ENCODE assay signal across 1 cellular context in the genomic region with DNA sequence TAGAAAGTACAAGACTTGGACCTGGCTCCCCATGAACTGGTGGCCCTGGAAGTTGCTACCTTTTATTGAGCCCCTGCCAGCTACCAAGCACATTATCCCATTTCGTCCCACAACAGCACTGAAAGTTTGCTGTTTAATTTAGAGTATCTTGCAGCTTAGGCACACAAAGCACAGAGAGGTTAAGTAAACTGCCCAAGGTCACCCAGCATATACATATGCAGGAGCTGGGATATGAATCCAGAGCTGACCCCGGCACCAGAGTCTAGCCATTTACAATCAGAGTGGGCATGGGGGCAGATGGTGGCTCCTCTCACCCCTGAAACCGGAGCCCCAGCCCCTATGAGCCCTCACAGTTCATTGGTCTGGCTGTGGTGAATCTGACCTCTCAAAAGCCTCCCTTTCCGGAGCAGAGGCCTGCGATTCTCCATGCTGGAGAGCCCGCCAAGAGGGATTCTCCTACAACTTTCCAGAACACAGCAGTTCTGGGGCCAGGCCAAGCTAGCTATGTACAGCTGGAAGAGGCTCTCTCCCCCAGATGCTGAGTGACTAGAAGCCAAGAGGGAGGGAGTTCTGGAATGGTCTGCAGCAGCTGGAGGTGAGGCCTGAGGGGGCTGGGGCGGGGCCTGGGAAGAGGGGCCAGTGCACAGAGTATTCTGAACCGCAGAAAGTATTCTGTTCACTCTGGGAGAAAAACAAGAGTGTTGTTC.
TF ChIP-seq lines count a peak whose summit lies in the region.

No MANE protein-coding gene starts in this region.

TF ChIP-seq in K562, 482 proteins besides CTCF, POLR2A, EP300 and RAD21 (continued from another document):
- TF ChIP-seq CGGBP1 (CRISPR knock-in tag; IDR thresholded peaks at IDR 0.05) (no peak), POLR3A (IDR thresholded peaks at IDR 0.05; ENCODE audit: borderline replicate concordance, extremely low read depth, insufficient read depth, insufficient read length) (no peak), ESRRA (IDR thresholded peaks at IDR 0.05; ENCODE audit: borderline replicate concordance, low read depth) (no peak), ZFX (CRISPR knock-in tag; IDR thresholded peaks at IDR 0.05) (no peak), SRF (CRISPR knock-in tag; IDR thresholded peaks at IDR 0.05) (no peak), RBM39 (optimal IDR thresholded peaks at IDR 0.05; ENCODE audit: low read depth, low read length) (no peak), CHD4 (IDR thresholded peaks at IDR 0.05; ENCODE audit: insufficient read depth, insufficient replicate concordance, low read depth, low read length, poor library complexity, severe bottlenecking) (no peak), BRD9 (IDR thresholded peaks at IDR 0.05; ENCODE audit: low read depth, partially characterized antibody) (no peak), ZFP36 (IDR thresholded peaks at IDR 0.05; ENCODE audit: low read depth, low read length, partially characterized antibody) (peak; percentile 72), KDM1A (IDR thresholded peaks at IDR 0.05) (0 out of 4 replicates have a peak, but pooled peaks of 1 of the 2 experiments have one; percentile 33), EHMT2 (IDR thresholded peaks at IDR 0.05) (no peak), ZNF609 (CRISPR knock-in tag; IDR thresholded peaks at IDR 0.05; ENCODE audit: borderline replicate concordance) (no peak), SETDB1 (IDR thresholded peaks at IDR 0.05; ENCODE audit: low read length) (no peak), CHAMP1 (IDR thresholded peaks at IDR 0.05) (no peak), ZNF165 (CRISPR knock-in tag; IDR thresholded peaks at IDR 0.05; ENCODE audit: borderline replicate concordance) (no peak), ZNF384 (IDR thresholded peaks at IDR 0.05; ENCODE audit: low read depth, low read length) (no peak)
- TF ChIP-seq, protein P1, sequence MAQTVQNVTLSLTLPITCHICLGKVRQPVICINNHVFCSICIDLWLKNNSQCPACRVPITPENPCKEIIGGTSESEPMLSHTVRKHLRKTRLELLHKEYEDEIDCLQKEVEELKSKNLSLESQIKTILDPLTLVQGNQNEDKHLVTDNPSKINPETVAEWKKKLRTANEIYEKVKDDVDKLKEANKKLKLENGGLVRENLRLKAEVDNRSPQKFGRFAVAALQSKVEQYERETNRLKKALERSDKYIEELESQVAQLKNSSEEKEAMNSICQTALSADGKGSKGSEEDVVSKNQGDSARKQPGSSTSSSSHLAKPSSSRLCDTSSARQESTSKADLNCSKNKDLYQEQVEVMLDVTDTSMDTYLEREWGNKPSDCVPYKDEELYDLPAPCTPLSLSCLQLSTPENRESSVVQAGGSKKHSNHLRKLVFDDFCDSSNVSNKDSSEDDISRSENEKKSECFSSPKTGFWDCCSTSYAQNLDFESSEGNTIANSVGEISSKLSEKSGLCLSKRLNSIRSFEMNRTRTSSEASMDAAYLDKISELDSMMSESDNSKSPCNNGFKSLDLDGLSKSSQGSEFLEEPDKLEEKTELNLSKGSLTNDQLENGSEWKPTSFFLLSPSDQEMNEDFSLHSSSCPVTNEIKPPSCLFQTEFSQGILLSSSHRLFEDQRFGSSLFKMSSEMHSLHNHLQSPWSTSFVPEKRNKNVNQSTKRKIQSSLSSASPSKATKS (CRISPR knock-in tag; IDR thresholded peaks at IDR 0.05): no peak
- TF ChIP-seq, protein P2, sequence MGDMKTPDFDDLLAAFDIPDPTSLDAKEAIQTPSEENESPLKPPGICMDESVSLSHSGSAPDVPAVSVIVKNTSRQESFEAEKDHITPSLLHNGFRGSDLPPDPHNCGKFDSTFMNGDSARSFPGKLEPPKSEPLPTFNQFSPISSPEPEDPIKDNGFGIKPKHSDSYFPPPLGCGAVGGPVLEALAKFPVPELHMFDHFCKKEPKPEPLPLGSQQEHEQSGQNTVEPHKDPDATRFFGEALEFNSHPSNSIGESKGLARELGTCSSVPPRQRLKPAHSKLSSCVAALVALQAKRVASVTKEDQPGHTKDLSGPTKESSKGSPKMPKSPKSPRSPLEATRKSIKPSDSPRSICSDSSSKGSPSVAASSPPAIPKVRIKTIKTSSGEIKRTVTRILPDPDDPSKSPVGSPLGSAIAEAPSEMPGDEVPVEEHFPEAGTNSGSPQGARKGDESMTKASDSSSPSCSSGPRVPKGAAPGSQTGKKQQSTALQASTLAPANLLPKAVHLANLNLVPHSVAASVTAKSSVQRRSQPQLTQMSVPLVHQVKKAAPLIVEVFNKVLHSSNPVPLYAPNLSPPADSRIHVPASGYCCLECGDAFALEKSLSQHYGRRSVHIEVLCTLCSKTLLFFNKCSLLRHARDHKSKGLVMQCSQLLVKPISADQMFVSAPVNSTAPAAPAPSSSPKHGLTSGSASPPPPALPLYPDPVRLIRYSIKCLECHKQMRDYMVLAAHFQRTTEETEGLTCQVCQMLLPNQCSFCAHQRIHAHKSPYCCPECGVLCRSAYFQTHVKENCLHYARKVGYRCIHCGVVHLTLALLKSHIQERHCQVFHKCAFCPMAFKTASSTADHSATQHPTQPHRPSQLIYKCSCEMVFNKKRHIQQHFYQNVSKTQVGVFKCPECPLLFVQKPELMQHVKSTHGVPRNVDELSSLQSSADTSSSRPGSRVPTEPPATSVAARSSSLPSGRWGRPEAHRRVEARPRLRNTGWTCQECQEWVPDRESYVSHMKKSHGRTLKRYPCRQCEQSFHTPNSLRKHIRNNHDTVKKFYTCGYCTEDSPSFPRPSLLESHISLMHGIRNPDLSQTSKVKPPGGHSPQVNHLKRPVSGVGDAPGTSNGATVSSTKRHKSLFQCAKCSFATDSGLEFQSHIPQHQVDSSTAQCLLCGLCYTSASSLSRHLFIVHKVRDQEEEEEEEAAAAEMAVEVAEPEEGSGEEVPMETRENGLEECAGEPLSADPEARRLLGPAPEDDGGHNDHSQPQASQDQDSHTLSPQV (IDR thresholded peaks at IDR 0.05): no peak
TF ChIP-seq in K562: peak in this region for 4.
